ENCODE assay signal across 22 cellular contexts in the genomic region with DNA sequence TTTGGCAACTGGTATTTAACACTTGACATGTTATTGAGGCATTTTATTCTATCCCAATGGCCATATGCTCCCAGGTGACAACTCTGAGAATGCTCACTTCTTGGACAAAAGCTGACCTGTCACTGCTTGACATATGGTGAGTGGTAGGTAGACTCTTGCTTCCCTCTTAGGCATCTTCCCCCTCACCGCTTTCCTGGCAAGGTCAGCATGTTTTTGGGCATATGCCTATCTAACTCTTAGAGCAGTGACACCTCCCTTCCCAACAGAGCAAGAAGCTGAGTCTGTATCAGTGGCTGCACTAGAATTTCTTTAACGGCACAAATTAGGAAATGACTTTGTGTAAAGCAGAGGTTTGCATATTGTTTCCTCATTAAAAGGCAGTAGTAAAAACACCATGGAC.
"Had no signal": no experiment of that assay in that cellular context is flagged by ENCODE, and none has a peak within 500 bp of the region (broad histone marks: within the 10 kb centered on the region; RNA-seq: fewer than 3 reads in every experiment).

No MANE protein-coding gene starts in this region.

- H3K9me3 ChIP-seq: neutrophil, psoas muscle, right lobe of liver, uterus had no signal

- H3K4me3 ChIP-seq: hepatocyte, lower lobe of right lung, neural progenitor cell, psoas muscle, right lobe of liver, smooth muscle cell, tibial nerve, uterus had no signal

- DNase-seq: islet precursor cell; lower lobe of right lung; mammary epithelial cell; mesenchymal stem cell; naive thymus-derived CD8-positive, alpha-beta T cell; nephron progenitor cell; occipital lobe; psoas muscle; right lobe of liver; stimulated activated CD4-positive, alpha-beta T cell treated with anti-CD3 and anti-CD28 coated beads, Interleukin-1b, Interleukin-23, amount 100 ng/mL, for 48 hours; stimulated activated CD4-positive, alpha-beta T cell treated with anti-CD3 and anti-CD28 coated beads, Interleukin-2, amount 100 ng/mL, for 48 hours; stimulated activated CD4-positive, alpha-beta T cell treated with anti-CD3 and anti-CD28 coated beads, Interleukin-4, amount 100 ng/mL, for 4 hours; stimulated activated CD8-positive, alpha-beta memory T cell treated with anti-CD3 and anti-CD28 coated beads, Interleukin-4, amount 100 ng/mL, for 48 hours; stimulated activated naive CD4-positive, alpha-beta T cell treated with Interleukin-2 at 50 U/mL for 16 hours; stimulated activated naive CD8-positive, alpha-beta T cell treated with anti-CD3 and anti-CD28 coated beads, Interleukin-15, amount 100 ng/mL, for 72 hours; uterus had no signal

- H3K4me1 ChIP-seq: lower lobe of right lung, neural progenitor cell, parathyroid adenoma, psoas muscle, right lobe of liver, tibial nerve, uterus had no signal

- H3K36me3 ChIP-seq: lower lobe of right lung, neural progenitor cell, neutrophil, right lobe of liver, tibial nerve, uterus had no signal

- H3K27me3 ChIP-seq: hepatocyte, neural progenitor cell, neutrophil, right lobe of liver, tibial nerve, uterus had no signal

- H3K27ac ChIP-seq: lower lobe of right lung, neural progenitor cell, neutrophil, parathyroid adenoma, psoas muscle, right lobe of liver, tibial nerve, uterus had no signal
